In the genomic region with DNA sequence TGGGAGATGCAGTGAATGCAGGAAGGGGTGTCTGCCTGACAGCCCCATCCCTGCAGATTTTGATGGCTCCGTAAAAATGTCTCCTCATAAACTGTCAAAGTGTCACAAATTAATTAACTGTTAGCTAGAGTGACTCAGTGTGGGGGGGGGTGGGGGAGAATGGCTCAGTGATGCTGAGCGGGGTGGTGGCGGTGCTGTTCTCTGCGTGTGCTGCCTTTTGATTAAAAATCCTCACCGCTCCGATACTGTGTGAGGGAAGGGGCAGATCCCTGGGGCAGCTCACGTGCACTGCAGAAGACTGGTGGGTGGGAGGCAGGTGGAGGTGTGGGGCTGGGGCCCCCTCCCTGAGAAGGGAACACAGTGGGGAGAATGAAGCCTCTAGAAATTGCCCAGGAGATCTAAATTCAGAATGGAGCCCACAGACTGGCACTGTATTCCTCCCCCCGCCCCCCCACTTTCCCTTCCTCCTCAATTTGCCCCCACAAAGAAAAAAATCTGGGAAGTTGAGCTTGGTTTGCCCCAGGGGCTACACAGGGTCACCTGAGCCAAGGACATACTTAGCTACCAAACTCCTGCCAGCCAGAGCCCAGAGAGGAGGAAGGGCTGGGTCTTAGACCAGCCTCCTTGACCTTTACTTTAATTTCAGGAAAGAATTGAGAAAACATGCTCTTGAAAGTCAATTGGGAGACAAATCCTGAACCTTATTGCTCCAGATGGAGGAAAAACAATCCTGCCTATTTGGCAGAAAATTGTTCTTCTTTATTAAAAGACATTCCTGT, we compare ENCODE assay signal across 30 cellular contexts.
"Had no signal": no experiment of that assay in that cellular context is flagged by ENCODE, and none has a peak within 500 bp of the region (broad histone marks: within the 10 kb centered on the region; RNA-seq: fewer than 3 reads in every experiment).

No MANE protein-coding gene starts in this region.

- DNase-seq: activated B cell treated with CpG ODN at 0.5 μM for 24 hours; activated CD4-positive, alpha-beta memory T cell treated with anti-CD3 and anti-CD28 coated beads for 36 hours; activated CD4-positive, alpha-beta T cell treated with anti-CD3 and anti-CD28 coated beads for 4 hours; activated CD4-positive, alpha-beta T cell treated with anti-CD3 and anti-CD28 coated beads, Interleukin-2, amount 50 U/mL, for 1 hour; activated CD4-positive, CD25-positive, alpha-beta regulatory T cell treated with anti-CD3 and anti-CD28 coated beads, Interleukin-2, amount 50 U/mL, for 72 hours; activated CD8-positive, alpha-beta memory T cell treated with anti-CD3 and anti-CD28 coated beads, Interleukin-2, amount 50 U/mL, for 4 hours; activated gamma-delta T cell treated with Interleukin-2 at 50 U/mL for 16 hours; activated naive CD4-positive, alpha-beta T cell treated with anti-CD3 and anti-CD28 coated beads for 36 hours; activated T-cell treated with anti-CD3 and anti-CD28 coated beads for 4 hours; activated T-cell treated with anti-CD3 and anti-CD28 coated beads, Interleukin-2, amount 50 U/mL, for 4 hours; adrenal gland; body of pancreas; Karpas-422; KBM-7; MG63; NCI-H1048; NCI-H1436 treated with DMSO at 0.1 percent for 48 hours; NCI-H1694 treated with DMSO at 0.1 percent for 48 hours; NCI-H2029; NCI-H345; NCI-H524 treated with DMSO at 0.1 percent for 48 hours; PC-9; Right ventricle myocardium superior; SW 1271; T-helper 1 cell; T-helper 2 cell; T-helper 9 cell had no signal

- ATAC-seq: activated naive CD4-positive, alpha-beta T cell treated with anti-CD3 and anti-CD28 coated beads, Interleukin-2, amount 50 U/mL, for 72 hours; activated T-cell treated with anti-CD3 and anti-CD28 coated beads, Interleukin-2, amount 50 U/mL, for 4 hours; body of pancreas had no signal

- H3K9me3 Mint-ChIP-seq: activated B cell treated with CpG ODN at 0.5 μM for 24 hours; activated CD4-positive, alpha-beta memory T cell treated with anti-CD3 and anti-CD28 coated beads for 36 hours; activated naive CD4-positive, alpha-beta T cell treated with anti-CD3 and anti-CD28 coated beads for 36 hours; activated naive CD4-positive, alpha-beta T cell treated with anti-CD3 and anti-CD28 coated beads, Interleukin-2, amount 50 U/mL, for 72 hours; activated T-cell treated with anti-CD3 and anti-CD28 coated beads, Interleukin-2, amount 50 U/mL, for 4 hours; activated T-helper 1 cell treated with anti-CD3 and anti-CD28 coated beads, Interleukin-12 subunit alpha, Interleukin-12 subunit beta, Interleukin-2, Interleukin-4 antibody, amounts not matched to agents 30 ng/mL and 10 ng/mL and 1 ng/mL, durations not matched to agents 14 hours and 24 hours and 36 hours; central memory CD8-positive, alpha-beta T cell had no signal

- H3K4me3 Mint-ChIP-seq: activated B cell treated with CpG ODN at 0.5 μM for 24 hours; activated CD4-positive, alpha-beta memory T cell treated with anti-CD3 and anti-CD28 coated beads for 36 hours; activated naive CD4-positive, alpha-beta T cell treated with anti-CD3 and anti-CD28 coated beads for 36 hours; activated T-cell treated with anti-CD3 and anti-CD28 coated beads, Interleukin-2, amount 50 U/mL, for 4 hours; activated T-helper 1 cell treated with anti-CD3 and anti-CD28 coated beads, Interleukin-12 subunit alpha, Interleukin-12 subunit beta, Interleukin-2, Interleukin-4 antibody, amounts not matched to agents 30 ng/mL and 10 ng/mL and 1 ng/mL, durations not matched to agents 14 hours and 24 hours and 36 hours; central memory CD8-positive, alpha-beta T cell had no signal

- H3K36me3 Mint-ChIP-seq: activated CD4-positive, alpha-beta memory T cell treated with anti-CD3 and anti-CD28 coated beads for 36 hours; activated naive CD4-positive, alpha-beta T cell treated with anti-CD3 and anti-CD28 coated beads, Interleukin-2, amount 50 U/mL, for 72 hours had no signal

- H3K4me1 Mint-ChIP-seq: activated B cell treated with CpG ODN at 0.5 μM for 24 hours; central memory CD8-positive, alpha-beta T cell had no signal

- H3K27ac Mint-ChIP-seq: activated B cell treated with CpG ODN at 0.5 μM for 24 hours; activated CD4-positive, alpha-beta memory T cell treated with anti-CD3 and anti-CD28 coated beads for 36 hours; activated naive CD4-positive, alpha-beta T cell treated with anti-CD3 and anti-CD28 coated beads for 36 hours; activated naive CD4-positive, alpha-beta T cell treated with anti-CD3 and anti-CD28 coated beads, Interleukin-2, amount 50 U/mL, for 72 hours; activated T-helper 1 cell treated with anti-CD3 and anti-CD28 coated beads, Interleukin-12 subunit alpha, Interleukin-12 subunit beta, Interleukin-2, Interleukin-4 antibody, amounts not matched to agents 30 ng/mL and 10 ng/mL and 1 ng/mL, durations not matched to agents 14 hours and 24 hours and 36 hours had no signal
